ENCODE assay signal across 31 cellular contexts in genomic region chr11:9799901-9800300, GRCh38.
DNase-seq lines count a peak whose midpoint lies in the region; ATAC-seq and TF ChIP-seq lines count a peak whose summit lies in the region.
"Had no signal": no experiment of that assay in that cellular context is flagged by ENCODE, and none has a peak within 500 bp of the region (broad histone marks: within the 10 kb centered on the region; RNA-seq: fewer than 3 reads in every experiment).

No MANE protein-coding gene starts in this region.

- H3K4me3 ChIP-seq in HEK293 (ENCODE audit: low read depth, low read length): no peak overlapping the region
- no peak overlapping the region for H3K4me3 ChIP-seq in fibroblast of the aortic adventitia (ENCODE audit: low read depth, low read length)
- no peak overlapping the region for H3K4me3 ChIP-seq in vagina
- H3K4me3 ChIP-seq: dorsolateral prefrontal cortex, GM12878, heart left ventricle, mucosa of descending colon, pancreas, smooth muscle cell, stomach, tibial nerve had no signal

- intact Hi-C loops in vagina (cut with DNase I): no loop called here

- ATAC-seq in left lobe of liver (no peak), GM18502 (IDR thresholded peaks at IDR 0.05; ENCODE audit: poor library complexity, unreplicated experiment) (no peak)
- ATAC-seq: GM12878, heart left ventricle, mucosa of descending colon, pancreas, SK-N-SH treated with all-trans-retinoic acid at 6 μM for 48 hours had no signal

- TF ChIP-seq POLR2A in vagina (IDR thresholded peaks at IDR 0.05): no peak

- POLR2A ChIA-PET in HEK293 (lab: Yijun Ruan, JAX): no interaction called here
- POLR2A ChIA-PET in RWPE1 (lab: Yijun Ruan, JAX; ENCODE audit: low non-redundant PET): no interaction called here

- H3K36me3 ChIP-seq in HEK293 (ENCODE audit: control insufficient read depth in 2 of 2, insufficient read depth in 1 of 2, low read length in 2 of 2): no peaks in the 10 kb centered on the region
- H3K36me3 ChIP-seq in vagina: no peaks in the 10 kb centered on the region
- H3K36me3 ChIP-seq: pancreas had no signal

- no peaks in the 10 kb centered on the region for H3K27me3 ChIP-seq in vagina
- H3K27me3 ChIP-seq: dorsolateral prefrontal cortex, heart left ventricle, pancreas, stomach, tibial nerve had no signal

- H3K4me1 ChIP-seq in HEK293 (ENCODE audit: control insufficient read depth, insufficient read depth, low read length) (no peaks in the 10 kb centered on the region), vagina (peaks cover 49% of the 10 kb centered on the region)

- CTCF ChIA-PET in HEK293 (lab: Yijun Ruan, JAX): interaction anchor here (0.7 to 1.2 kb wide), 2 partner anchors 26 to 173 kb away, joined by 3 read pairs; no protein-coding TSS in a partner anchor
- CTCF ChIA-PET in RWPE1 (lab: Yijun Ruan, JAX): no interaction called here

- H3K27ac ChIP-seq in HEK293 (ENCODE audit: extremely low read depth, low read depth, low read length) (no peak overlapping the region), RWPE1 (peak overlapping the region; percentile 69), vagina (peak overlapping the region; percentile 66)
- H3K27ac ChIP-seq: C4-2B, dorsolateral prefrontal cortex, heart left ventricle, pancreas, stomach, tibial nerve had no signal

- H3K9me3 ChIP-seq in HEK293 (ENCODE audit: control insufficient read depth, insufficient read depth, low read depth, low read length) (no peaks in the 10 kb centered on the region), vagina (no peaks in the 10 kb centered on the region)
- H3K9me3 ChIP-seq: Caco-2, heart left ventricle, mucosa of descending colon, pancreas, stomach, tibial nerve had no signal

- DNase-seq in RWPE1 (ENCODE audit: low spot score): no peak
- DNase-seq in fibroblast of the aortic adventitia (ENCODE audit: low read depth): peak; percentile 56
- DNase-seq in vagina (ENCODE audit: extremely low spot score in 2 of 2): no peak
- DNase-seq in foreskin melanocyte: no peak
- DNase-seq in left lobe of liver (ENCODE audit: low spot score): no peak
- DNase-seq: activated CD4-positive, alpha-beta T cell treated with anti-CD3 and anti-CD28 coated beads for 48 hours; activated gamma-delta T cell; activated naive CD8-positive, alpha-beta T cell treated with anti-CD3 and anti-CD28 coated beads, Interleukin-2, amount 10 ng/mL, durations not matched to agents 7 days and 5 days; activated T-cell treated with anti-CD3 and anti-CD28 coated beads, Interleukin-2, amount 50 U/mL, for 1 hour; Caco-2; central memory CD4-positive, alpha-beta T cell; DND-41; dorsolateral prefrontal cortex; heart left ventricle; kidney; mucosa of descending colon; NCI-H2081 treated with DMSO at 0.1 percent for 48 hours; NCI-H446; NCI-H82; pancreas; retina; stimulated activated CD4-positive, alpha-beta T cell treated with anti-CD3 and anti-CD28 coated beads, Interleukin-1b, Interleukin-23, amount 100 ng/mL, for 48 hours; stomach; T-helper 2 cell had no signal

- TF ChIP-seq CTCF in HEK293 (tag by site-specific recombination; IDR thresholded peaks at IDR 0.05) (no peak), RWPE1 (conservative IDR thresholded peaks at IDR 0.05; ENCODE audit: low read depth) (no peak), fibroblast of the aortic adventitia (IDR thresholded peaks at IDR 0.05; ENCODE audit: insufficient read depth, low read length) (no peak), vagina (IDR thresholded peaks at IDR 0.05) (no peak)

TF ChIP-seq in HEK293, 187 proteins besides CTCF, POLR2A, EP300 and RAD21:
- peak; percentile 86 for TF ChIP-seq ZBTB49 (tag by site-specific recombination; IDR thresholded peaks at IDR 0.05; ENCODE audit: low read depth)
- TF ChIP-seq ZNF10 (tag by site-specific recombination; IDR thresholded peaks at IDR 0.05): no peak
